8 cellular contexts compared by ENCODE assay signal in the genomic region with DNA sequence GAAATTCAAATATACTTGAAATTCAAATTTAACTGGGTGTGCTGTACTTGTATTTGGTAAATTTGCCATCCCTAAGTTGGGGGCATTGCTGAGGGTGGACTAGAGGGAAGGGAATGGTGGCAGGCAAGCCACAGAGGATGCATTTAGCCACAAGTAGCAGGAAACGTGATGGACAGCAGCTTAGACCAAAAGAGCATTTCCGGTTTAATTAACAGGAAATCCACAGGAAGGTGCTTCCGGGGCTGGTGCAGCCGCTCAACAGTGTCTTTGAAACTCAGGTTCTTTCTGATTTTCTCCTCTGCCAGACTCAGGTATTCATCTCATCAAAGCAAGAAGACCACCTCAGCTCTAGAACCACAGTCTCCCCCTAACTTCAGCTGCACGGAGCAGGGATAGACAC. TPM values are rescaled to one million over a fixed set of nuclear protein-coding genes. Genes with fewer than 3 reads are reported as not detected.
DNase-seq lines count a peak whose midpoint lies in the region; ATAC-seq and TF ChIP-seq lines count a peak whose summit lies in the region.

No MANE protein-coding gene starts in this region.

- TF ChIP-seq CTCF in OCI-LY7 (conservative IDR thresholded peaks at IDR 0.05; ENCODE audit: low read length) = no peak
- no peak for TF ChIP-seq CTCF in natural killer cell (IDR thresholded peaks at IDR 0.05)

- H3K9me3 ChIP-seq in OCI-LY7 (ENCODE audit: low read length) = peaks cover 13% of the 10 kb centered on the region; the same call in 1 of the 2 replicates

- no peaks in the 10 kb centered on the region for H3K79me2 ChIP-seq in OCI-LY7 (ENCODE audit: insufficient read depth, low read depth, low read length)

- H4K20me1 ChIP-seq in OCI-LY7 (ENCODE audit: insufficient read depth, low read length) = no peaks in the 10 kb centered on the region

- H3K4me1 Mint-ChIP-seq in natural killer cell = peaks cover 44 to 53% of the 10 kb centered on the region in 2 donors

- peak overlapping the region; percentile 61 to 83 for H3K27ac Mint-ChIP-seq in natural killer cell

- peak overlapping the region; percentile 44 for H3K27ac ChIP-seq in OCI-LY7 (ENCODE audit: low read depth, low read length, poor library complexity, severe bottlenecking)

- no peaks in the 10 kb centered on the region for H3K36me3 Mint-ChIP-seq in natural killer cell

- H3K27me3 Mint-ChIP-seq in natural killer cell (ENCODE audit: low read depth in 2 of 2) = no peaks in the 10 kb centered on the region

- no peaks in the 10 kb centered on the region for H3K9me2 ChIP-seq in OCI-LY7 (ENCODE audit: insufficient read depth, low read length)

- no peaks in the 10 kb centered on the region for H3K9me3 Mint-ChIP-seq in natural killer cell

- ATAC-seq in GM18868 (IDR thresholded peaks at IDR 0.05; ENCODE audit: unreplicated experiment) = peak; percentile 63
- peak; percentile 48 for ATAC-seq in HG02610 (IDR thresholded peaks at IDR 0.05; ENCODE audit: unreplicated experiment)
- peak in 2 of 3 donors; percentile 72 to 82 for ATAC-seq in natural killer cell
- ATAC-seq in HG03159 (IDR thresholded peaks at IDR 0.05; ENCODE audit: unreplicated experiment) = no peak
- ATAC-seq in GM18520 (IDR thresholded peaks at IDR 0.05; ENCODE audit: unreplicated experiment) = no peak

- H3K4me1 ChIP-seq in OCI-LY7 (ENCODE audit: insufficient read depth, low read length, poor library complexity, severe bottlenecking) = peaks cover 15% of the 10 kb centered on the region

- peak overlapping the region; percentile 34 for H3K4me3 ChIP-seq in OCI-LY7 (ENCODE audit: low read depth, low read length, poor library complexity, severe bottlenecking)

- peak overlapping the region; percentile 59 for H3K4me2 ChIP-seq in OCI-LY7 (ENCODE audit: low read length)

- CTCF ChIA-PET in OCI-LY7 (lab: Charles Lee; ENCODE audit: unreplicated experiment) = no interaction called here

- peak; percentile 82 for DNase-seq in OCI-LY7 (ENCODE audit: low spot score)
- DNase-seq in natural killer cell = no peak
- no peak for DNase-seq in DMS53 (lab: John Stamatoyannopoulos, UW)
- no peak for DNase-seq in HT-29 (ENCODE audit: low spot score)

- POLR2A ChIA-PET in OCI-LY7 (lab: Charles Lee) = interaction anchor here (0.6 to 1.2 kb wide), 3 partner anchors 31 to 1007 kb away, joined by 4 to 7 read pairs (median 4); no protein-coding TSS in a partner anchor

- H3K4me3 Mint-ChIP-seq in natural killer cell = peak overlapping the region; percentile 87

- H2AFZ ChIP-seq in OCI-LY7 (ENCODE audit: low read length) = peak overlapping the region; percentile 89

- BruUV-seq in OCI-LY7 (replicated peaks; lab: Mats Ljungman, UMichigan) = no TSS peak

- no peaks in the 10 kb centered on the region for H3K36me3 ChIP-seq in OCI-LY7 (ENCODE audit: insufficient read depth, low read length)

- intact Hi-C loops in OCI-LY7 (cut with micrococcal nuclease; ENCODE audit: unreplicated experiment) = no loop called here
- intact Hi-C loops in natural killer cell (cut with micrococcal nuclease) = no loop called here

RNA-seq across cellular contexts. Expression of gene BCAS1, which starts 7.9 kb away (rescaled TPM):
- 0.16 and 0.51 TPM in 2 replicates for total RNA-seq in OCI-LY7 (2014; rRNA removed; shearing (Covaris generic))
- 0.19 and 0.26 TPM in 2 replicates for total RNA-seq in OCI-LY7 (2022)
- total RNA-seq in natural killer cell = 1 to 10 TPM in 1 of 3 donors, under 1 TPM in 2; 0.31 to 1.2 (median 0.68) TPM
- 39.5 and 42.4 TPM in 2 replicates for total RNA-seq in HT-29 (2014; rRNA removed; shearing (Covaris generic))

Comparison
In these comparisons a context has a peak if more than half of its experiments do, and no peak if none do; other contexts are left out.
1. ATAC-seq: peak in GM18868 (single experiment), HG02610 (single experiment) and natural killer cell (2 of 3); none in HG03159 (single experiment) and GM18520 (single experiment).
2. RNA of gene BCAS1, which starts 7.9 kb away (total RNA-seq): 39.5 to 42.4 TPM in HT-29; 0.31 to 1.2 TPM in natural killer cell and 0.16 to 0.51 TPM in OCI-LY7; every median in the first group is over 10 times any median in the second.